In the genomic region with DNA sequence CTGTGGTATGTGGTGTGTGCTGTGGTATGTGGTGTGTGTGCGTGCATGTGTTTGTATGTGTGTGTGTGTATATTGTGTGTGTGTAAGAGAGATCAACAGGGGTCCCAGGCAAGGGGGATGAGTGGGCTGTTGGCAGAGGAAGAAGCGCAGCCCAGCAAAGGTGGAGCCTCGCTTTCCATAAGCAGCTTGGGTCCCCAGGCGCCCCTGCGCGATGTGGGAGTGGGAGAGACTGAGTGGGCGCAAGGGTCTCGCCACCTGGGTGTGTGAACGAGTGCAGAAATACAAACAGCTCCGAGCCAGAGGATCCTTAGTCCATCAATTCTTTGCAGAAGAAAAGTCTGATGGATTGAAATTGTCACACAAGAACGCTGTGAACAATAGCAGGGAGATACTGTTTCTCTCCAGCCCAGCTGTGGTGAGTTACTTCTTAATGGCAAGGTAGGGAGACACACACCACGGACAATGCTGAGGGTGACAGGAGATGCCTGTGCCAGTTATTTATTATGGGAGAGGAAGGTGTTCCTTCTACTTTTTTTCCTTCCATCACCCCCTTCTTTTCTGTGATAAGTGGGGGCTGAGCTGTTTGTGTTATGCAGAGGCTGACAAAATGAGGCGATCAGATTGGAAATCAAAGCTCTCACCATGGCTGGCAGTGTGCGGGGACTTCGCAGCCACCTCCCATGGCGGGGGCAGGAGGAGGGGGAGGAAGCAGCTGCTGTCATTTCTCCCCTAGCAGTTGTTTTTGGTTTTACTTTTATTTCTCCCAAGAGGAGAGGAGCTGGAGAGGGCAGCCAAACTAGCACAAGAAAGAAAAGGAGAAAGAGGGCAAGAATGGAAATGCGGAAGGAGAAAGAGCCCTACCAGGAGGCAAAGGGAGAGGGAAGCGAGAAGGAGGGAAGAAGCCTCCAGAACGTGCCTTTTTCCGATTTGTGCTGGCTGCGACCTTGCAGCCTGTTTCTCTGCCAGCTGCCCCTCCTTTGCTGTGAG, we compare ENCODE assay signal across 8 cellular contexts.
DNase-seq lines count a peak whose midpoint lies in the region; ATAC-seq, FAIRE-seq and TF ChIP-seq lines count a peak whose summit lies in the region.

No MANE protein-coding gene starts in this region.

- H3K4me2 ChIP-seq in KMS-11: peak overlapping the region; percentile 40
- H3K4me2 ChIP-seq in keratinocyte (ENCODE audit: control insufficient read depth, extremely low read depth, insufficient read depth, low read depth, low read length): peak overlapping the region; percentile 72

- H3K4me3 Mint-ChIP-seq in osteocyte (ENCODE audit: unreplicated experiment): no peak overlapping the region

- H3K36me3 ChIP-seq in KMS-11 (ENCODE audit: insufficient read depth) (no peaks in the 10 kb centered on the region), keratinocyte (ENCODE audit: control insufficient read depth in 2 of 2, extremely low read depth in 1 of 2, insufficient read depth in 2 of 2, low read length in 2 of 2) (no peaks in the 10 kb centered on the region)

- H3K79me2 ChIP-seq in KMS-11 (ENCODE audit: insufficient read depth, low read depth): no peaks in the 10 kb centered on the region
- peaks cover 3% of the 10 kb centered on the region for H3K79me2 ChIP-seq in keratinocyte (ENCODE audit: control insufficient read depth, insufficient read depth, low read length)

- H3K27me3 ChIP-seq in KMS-11 (ENCODE audit: insufficient read depth, low read depth): no peaks in the 10 kb centered on the region
- H3K27me3 ChIP-seq in keratinocyte (ENCODE audit: control insufficient read depth, extremely low read depth, insufficient read depth, low read length): no peaks in the 10 kb centered on the region

- no peaks in the 10 kb centered on the region for H3K9me3 Mint-ChIP-seq in osteocyte (ENCODE audit: unreplicated experiment)

- in situ Hi-C loops in astrocyte of the cerebellum (cut with HindIII; ENCODE audit: low sequenced_read_pairs): no loop called here

- peaks cover 24% of the 10 kb centered on the region for H3K4me1 Mint-ChIP-seq in osteocyte (ENCODE audit: unreplicated experiment)

- peak; percentile 46 for FAIRE-seq in keratinocyte (lab: Jason Lieb, UNC)

- dilution Hi-C loops in keratinocyte (cut with MboI; ENCODE audit: extremely low pct_ligation_motif_present, low sequenced_read_pairs): no loop called here

- peaks cover 6% of the 10 kb centered on the region for H3K4me1 ChIP-seq in KMS-11 (ENCODE audit: low read depth, poor library complexity, severe bottlenecking)
- H3K4me1 ChIP-seq in keratinocyte (ENCODE audit: control insufficient read depth, extremely low read depth, insufficient read depth, low read length): peaks cover 17% of the 10 kb centered on the region

- H3K9ac ChIP-seq in KMS-11 (peak overlapping the region; percentile 66), keratinocyte (ENCODE audit: control insufficient read depth, extremely low read depth, insufficient read depth, low read length) (peak overlapping the region; percentile 40)

- H2AFZ ChIP-seq in KMS-11 (ENCODE audit: low read depth) (peak overlapping the region; percentile 91), keratinocyte (ENCODE audit: control insufficient read depth, low read length) (peak overlapping the region; percentile 50)

- no peak overlapping the region for H3K4me3 ChIP-seq in KMS-11 (IDR thresholded peaks at IDR 0.05; ENCODE audit: insufficient read depth, low read depth, low read length)
- H3K4me3 ChIP-seq in astrocyte of the cerebellum (ENCODE audit: low read depth, low read length): peak overlapping the region; percentile 25
- H3K4me3 ChIP-seq in keratinocyte (ENCODE audit: control insufficient read depth in 2 of 3, extremely low read depth in 1 of 3, insufficient read depth in 2 of 3, low read depth in 1 of 3, low read length in 3 of 3): peak overlapping the region in 2 of 3 experiments; percentile 29

- TF ChIP-seq CTCF in KMS-11 (conservative IDR thresholded peaks at IDR 0.05; ENCODE audit: low read depth, low read length) (no peak), astrocyte of the cerebellum (IDR thresholded peaks at IDR 0.05; ENCODE audit: low read depth, low read length, missing control alignments) (no peak), keratinocyte (optimal IDR thresholded peaks at IDR 0.05 in 1 of 3, IDR thresholded peaks at IDR 0.05 in 1 of 3, conservative IDR thresholded peaks at IDR 0.05 in 1 of 3; ENCODE audit: extremely low read depth in 1 of 3, insufficient read depth in 2 of 3, low read length in 3 of 3) (no peak), osteocyte (IDR thresholded peaks at IDR 0.05) (no peak)

- DNase-seq in ELR (ENCODE audit: low read depth) (peak; percentile 73), astrocyte of the cerebellum (ENCODE audit: low read depth) (no peak), keratinocyte (ENCODE audit: low read depth, low spot score) (no peak), ureter (ENCODE audit: low spot score) (peak; percentile 50), osteocyte (ENCODE audit: extremely low spot score, unreplicated experiment) (no peak)

- H3K36me3 Mint-ChIP-seq in osteocyte (ENCODE audit: unreplicated experiment): no peaks in the 10 kb centered on the region

- no peaks in the 10 kb centered on the region for H3K27me3 Mint-ChIP-seq in osteocyte (ENCODE audit: unreplicated experiment)

- no peaks in the 10 kb centered on the region for H3K9me3 ChIP-seq in keratinocyte (ENCODE audit: control insufficient read depth, low read depth, low read length)

- no peaks in the 10 kb centered on the region for H3K9me1 ChIP-seq in keratinocyte (ENCODE audit: control insufficient read depth, extremely low read depth, insufficient read depth, low read length)

- H4K20me1 ChIP-seq in KMS-11 (ENCODE audit: insufficient read depth) (no peaks in the 10 kb centered on the region), keratinocyte (ENCODE audit: control insufficient read depth, extremely low read depth, insufficient read depth, low read length) (no peaks in the 10 kb centered on the region)

- H3K27ac ChIP-seq in KMS-11: peak overlapping the region; percentile 47
- peak overlapping the region; percentile 56 for H3K27ac ChIP-seq in keratinocyte (ENCODE audit: control insufficient read depth, insufficient read depth, low read length)

- ATAC-seq in HG02852 (IDR thresholded peaks at IDR 0.05; ENCODE audit: unreplicated experiment) (no peak), GM19324 (IDR thresholded peaks at IDR 0.05; ENCODE audit: low FRiP score, unreplicated experiment) (no peak)

- H3K27ac Mint-ChIP-seq in osteocyte (ENCODE audit: unreplicated experiment): no peak overlapping the region

Comparison
In these comparisons a context has a peak if more than half of its experiments do, and no peak if none do; other contexts are left out.
1. DNase-seq: peak in ELR (single experiment) and ureter (single experiment); none in astrocyte of the cerebellum (single experiment), keratinocyte (single experiment) and osteocyte (single experiment).